1 cellular context compared by ENCODE assay signal in the genomic region with DNA sequence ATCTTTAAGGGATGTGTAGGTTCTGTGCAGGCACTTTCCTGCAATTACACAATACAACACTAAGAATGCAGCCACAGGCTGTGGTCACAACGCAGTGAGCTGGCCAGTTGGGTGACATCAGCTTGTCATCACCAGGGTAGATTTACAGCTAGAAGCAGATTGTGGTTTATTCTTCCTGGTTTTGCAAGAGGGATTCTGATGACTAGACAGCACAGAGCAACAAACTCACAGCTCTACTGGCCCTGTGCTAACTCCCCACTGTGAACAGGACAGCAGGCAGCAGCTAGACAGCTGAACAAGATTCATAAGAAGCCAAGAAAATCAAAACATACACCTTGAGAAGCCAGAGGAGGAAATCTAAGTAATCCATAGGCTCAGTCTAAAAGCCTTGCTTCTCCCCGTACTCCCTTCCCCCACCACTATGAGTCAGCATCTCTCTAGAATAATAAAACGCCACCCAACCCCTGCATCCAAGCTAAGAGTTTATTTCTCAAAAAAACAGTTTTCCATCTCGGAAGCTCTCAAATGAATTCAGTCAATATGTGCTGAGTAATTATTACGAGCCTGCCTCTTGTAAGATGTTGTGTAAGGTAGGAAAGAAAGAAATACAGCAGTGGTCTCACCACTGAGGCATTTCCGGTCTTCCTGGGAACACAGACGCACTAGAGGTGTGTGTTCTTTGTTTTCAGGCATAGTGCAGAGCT.
A peak's percentile ranks its signal among the peaks of the same experiment; 100 is the strongest.
TF ChIP-seq lines count a peak whose summit lies in the region.

No MANE protein-coding gene starts in this region.

TF ChIP-seq in K562, 482 proteins besides CTCF, POLR2A, EP300 and RAD21 (continued from another document and continues in another):
- TF ChIP-seq, protein P1, sequence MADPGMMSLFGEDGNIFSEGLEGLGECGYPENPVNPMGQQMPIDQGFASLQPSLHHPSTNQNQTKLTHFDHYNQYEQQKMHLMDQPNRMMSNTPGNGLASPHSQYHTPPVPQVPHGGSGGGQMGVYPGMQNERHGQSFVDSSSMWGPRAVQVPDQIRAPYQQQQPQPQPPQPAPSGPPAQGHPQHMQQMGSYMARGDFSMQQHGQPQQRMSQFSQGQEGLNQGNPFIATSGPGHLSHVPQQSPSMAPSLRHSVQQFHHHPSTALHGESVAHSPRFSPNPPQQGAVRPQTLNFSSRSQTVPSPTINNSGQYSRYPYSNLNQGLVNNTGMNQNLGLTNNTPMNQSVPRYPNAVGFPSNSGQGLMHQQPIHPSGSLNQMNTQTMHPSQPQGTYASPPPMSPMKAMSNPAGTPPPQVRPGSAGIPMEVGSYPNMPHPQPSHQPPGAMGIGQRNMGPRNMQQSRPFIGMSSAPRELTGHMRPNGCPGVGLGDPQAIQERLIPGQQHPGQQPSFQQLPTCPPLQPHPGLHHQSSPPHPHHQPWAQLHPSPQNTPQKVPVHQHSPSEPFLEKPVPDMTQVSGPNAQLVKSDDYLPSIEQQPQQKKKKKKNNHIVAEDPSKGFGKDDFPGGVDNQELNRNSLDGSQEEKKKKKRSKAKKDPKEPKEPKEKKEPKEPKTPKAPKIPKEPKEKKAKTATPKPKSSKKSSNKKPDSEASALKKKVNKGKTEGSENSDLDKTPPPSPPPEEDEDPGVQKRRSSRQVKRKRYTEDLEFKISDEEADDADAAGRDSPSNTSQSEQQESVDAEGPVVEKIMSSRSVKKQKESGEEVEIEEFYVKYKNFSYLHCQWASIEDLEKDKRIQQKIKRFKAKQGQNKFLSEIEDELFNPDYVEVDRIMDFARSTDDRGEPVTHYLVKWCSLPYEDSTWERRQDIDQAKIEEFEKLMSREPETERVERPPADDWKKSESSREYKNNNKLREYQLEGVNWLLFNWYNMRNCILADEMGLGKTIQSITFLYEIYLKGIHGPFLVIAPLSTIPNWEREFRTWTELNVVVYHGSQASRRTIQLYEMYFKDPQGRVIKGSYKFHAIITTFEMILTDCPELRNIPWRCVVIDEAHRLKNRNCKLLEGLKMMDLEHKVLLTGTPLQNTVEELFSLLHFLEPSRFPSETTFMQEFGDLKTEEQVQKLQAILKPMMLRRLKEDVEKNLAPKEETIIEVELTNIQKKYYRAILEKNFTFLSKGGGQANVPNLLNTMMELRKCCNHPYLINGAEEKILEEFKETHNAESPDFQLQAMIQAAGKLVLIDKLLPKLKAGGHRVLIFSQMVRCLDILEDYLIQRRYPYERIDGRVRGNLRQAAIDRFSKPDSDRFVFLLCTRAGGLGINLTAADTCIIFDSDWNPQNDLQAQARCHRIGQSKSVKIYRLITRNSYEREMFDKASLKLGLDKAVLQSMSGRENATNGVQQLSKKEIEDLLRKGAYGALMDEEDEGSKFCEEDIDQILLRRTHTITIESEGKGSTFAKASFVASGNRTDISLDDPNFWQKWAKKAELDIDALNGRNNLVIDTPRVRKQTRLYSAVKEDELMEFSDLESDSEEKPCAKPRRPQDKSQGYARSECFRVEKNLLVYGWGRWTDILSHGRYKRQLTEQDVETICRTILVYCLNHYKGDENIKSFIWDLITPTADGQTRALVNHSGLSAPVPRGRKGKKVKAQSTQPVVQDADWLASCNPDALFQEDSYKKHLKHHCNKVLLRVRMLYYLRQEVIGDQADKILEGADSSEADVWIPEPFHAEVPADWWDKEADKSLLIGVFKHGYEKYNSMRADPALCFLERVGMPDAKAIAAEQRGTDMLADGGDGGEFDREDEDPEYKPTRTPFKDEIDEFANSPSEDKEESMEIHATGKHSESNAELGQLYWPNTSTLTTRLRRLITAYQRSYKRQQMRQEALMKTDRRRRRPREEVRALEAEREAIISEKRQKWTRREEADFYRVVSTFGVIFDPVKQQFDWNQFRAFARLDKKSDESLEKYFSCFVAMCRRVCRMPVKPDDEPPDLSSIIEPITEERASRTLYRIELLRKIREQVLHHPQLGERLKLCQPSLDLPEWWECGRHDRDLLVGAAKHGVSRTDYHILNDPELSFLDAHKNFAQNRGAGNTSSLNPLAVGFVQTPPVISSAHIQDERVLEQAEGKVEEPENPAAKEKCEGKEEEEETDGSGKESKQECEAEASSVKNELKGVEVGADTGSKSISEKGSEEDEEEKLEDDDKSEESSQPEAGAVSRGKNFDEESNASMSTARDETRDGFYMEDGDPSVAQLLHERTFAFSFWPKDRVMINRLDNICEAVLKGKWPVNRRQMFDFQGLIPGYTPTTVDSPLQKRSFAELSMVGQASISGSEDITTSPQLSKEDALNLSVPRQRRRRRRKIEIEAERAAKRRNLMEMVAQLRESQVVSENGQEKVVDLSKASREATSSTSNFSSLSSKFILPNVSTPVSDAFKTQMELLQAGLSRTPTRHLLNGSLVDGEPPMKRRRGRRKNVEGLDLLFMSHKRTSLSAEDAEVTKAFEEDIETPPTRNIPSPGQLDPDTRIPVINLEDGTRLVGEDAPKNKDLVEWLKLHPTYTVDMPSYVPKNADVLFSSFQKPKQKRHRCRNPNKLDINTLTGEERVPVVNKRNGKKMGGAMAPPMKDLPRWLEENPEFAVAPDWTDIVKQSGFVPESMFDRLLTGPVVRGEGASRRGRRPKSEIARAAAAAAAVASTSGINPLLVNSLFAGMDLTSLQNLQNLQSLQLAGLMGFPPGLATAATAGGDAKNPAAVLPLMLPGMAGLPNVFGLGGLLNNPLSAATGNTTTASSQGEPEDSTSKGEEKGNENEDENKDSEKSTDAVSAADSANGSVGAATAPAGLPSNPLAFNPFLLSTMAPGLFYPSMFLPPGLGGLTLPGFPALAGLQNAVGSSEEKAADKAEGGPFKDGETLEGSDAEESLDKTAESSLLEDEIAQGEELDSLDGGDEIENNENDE (IDR thresholded peaks at IDR 0.05; ENCODE audit: low read depth, low read length), result no peak
- peak; percentile 88 for TF ChIP-seq BRD4 (IDR thresholded peaks at IDR 0.05)
- peak; percentile 95 for TF ChIP-seq SOX6 (IDR thresholded peaks at IDR 0.05)
- no peak for TF ChIP-seq ZNF717 (CRISPR knock-in tag; IDR thresholded peaks at IDR 0.05)
- TF ChIP-seq POLR2H (tag; IDR thresholded peaks at IDR 0.05; ENCODE audit: low read depth), result peak; percentile 61; the same call in 1 of the 2 replicates
- TF ChIP-seq CREB1 (IDR thresholded peaks at IDR 0.05), result peak; percentile 66; the same call in 1 of the 2 replicates
- no peak for TF ChIP-seq CREB1 (CRISPR knock-in tag; IDR thresholded peaks at IDR 0.05)
- TF ChIP-seq MTA1 (IDR thresholded peaks at IDR 0.05; ENCODE audit: borderline replicate concordance), result peak; percentile 70; the same call in 1 of the 2 replicates
- TF ChIP-seq CREM (IDR thresholded peaks at IDR 0.05; ENCODE audit: low read depth), result peak; percentile 88
- TF ChIP-seq, protein P2, sequence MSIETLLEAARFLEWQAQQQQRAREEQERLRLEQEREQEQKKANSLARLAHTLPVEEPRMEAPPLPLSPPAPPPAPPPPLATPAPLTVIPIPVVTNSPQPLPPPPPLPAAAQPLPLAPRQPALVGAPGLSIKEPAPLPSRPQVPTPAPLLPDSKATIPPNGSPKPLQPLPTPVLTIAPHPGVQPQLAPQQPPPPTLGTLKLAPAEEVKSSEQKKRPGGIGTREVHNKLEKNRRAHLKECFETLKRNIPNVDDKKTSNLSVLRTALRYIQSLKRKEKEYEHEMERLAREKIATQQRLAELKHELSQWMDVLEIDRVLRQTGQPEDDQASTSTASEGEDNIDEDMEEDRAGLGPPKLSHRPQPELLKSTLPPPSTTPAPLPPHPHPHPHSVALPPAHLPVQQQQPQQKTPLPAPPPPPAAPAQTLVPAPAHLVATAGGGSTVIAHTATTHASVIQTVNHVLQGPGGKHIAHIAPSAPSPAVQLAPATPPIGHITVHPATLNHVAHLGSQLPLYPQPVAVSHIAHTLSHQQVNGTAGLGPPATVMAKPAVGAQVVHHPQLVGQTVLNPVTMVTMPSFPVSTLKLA (conservative IDR thresholded peaks at IDR 0.05), result peak in 1 of 2 experiments; percentile 40; a peak in 2 of 4 replicates
- TF ChIP-seq JUN (IDR thresholded peaks at IDR 0.05; ENCODE audit: borderline replicate concordance, low read depth, low read length), result peak; percentile 93
- no peak for TF ChIP-seq JUN (CRISPR knock-in tag; IDR thresholded peaks at IDR 0.05; ENCODE audit: borderline replicate concordance)
- TF ChIP-seq CCNT2 (IDR thresholded peaks at IDR 0.05; ENCODE audit: borderline replicate concordance, extremely low read depth, insufficient read length, low read depth, low read length), result peak; percentile 90
- TF ChIP-seq SREBF2 (CRISPR knock-in tag; IDR thresholded peaks at IDR 0.05), result no peak
- TF ChIP-seq SIN3B (IDR thresholded peaks at IDR 0.05; ENCODE audit: low read depth), result no peak
- TF ChIP-seq, protein P3, sequence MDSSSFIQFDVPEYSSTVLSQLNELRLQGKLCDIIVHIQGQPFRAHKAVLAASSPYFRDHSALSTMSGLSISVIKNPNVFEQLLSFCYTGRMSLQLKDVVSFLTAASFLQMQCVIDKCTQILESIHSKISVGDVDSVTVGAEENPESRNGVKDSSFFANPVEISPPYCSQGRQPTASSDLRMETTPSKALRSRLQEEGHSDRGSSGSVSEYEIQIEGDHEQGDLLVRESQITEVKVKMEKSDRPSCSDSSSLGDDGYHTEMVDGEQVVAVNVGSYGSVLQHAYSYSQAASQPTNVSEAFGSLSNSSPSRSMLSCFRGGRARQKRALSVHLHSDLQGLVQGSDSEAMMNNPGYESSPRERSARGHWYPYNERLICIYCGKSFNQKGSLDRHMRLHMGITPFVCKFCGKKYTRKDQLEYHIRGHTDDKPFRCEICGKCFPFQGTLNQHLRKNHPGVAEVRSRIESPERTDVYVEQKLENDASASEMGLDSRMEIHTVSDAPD (CRISPR knock-in tag; IDR thresholded peaks at IDR 0.05), result no peak
- TF ChIP-seq, protein P4, sequence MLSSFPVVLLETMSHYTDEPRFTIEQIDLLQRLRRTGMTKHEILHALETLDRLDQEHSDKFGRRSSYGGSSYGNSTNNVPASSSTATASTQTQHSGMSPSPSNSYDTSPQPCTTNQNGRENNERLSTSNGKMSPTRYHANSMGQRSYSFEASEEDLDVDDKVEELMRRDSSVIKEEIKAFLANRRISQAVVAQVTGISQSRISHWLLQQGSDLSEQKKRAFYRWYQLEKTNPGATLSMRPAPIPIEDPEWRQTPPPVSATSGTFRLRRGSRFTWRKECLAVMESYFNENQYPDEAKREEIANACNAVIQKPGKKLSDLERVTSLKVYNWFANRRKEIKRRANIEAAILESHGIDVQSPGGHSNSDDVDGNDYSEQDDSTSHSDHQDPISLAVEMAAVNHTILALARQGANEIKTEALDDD (IDR thresholded peaks at IDR 0.05), result peak; percentile 91
- peak; percentile 87 for TF ChIP-seq ZNF175 (CRISPR knock-in tag; IDR thresholded peaks at IDR 0.05; ENCODE audit: low read depth)
- TF ChIP-seq TCFL5 (CRISPR knock-in tag; conservative IDR thresholded peaks at IDR 0.05), result no peak
- TF ChIP-seq CEBPG (CRISPR knock-in tag; IDR thresholded peaks at IDR 0.05), result peak; percentile 78
- peak; percentile 94 to 96 for TF ChIP-seq CEBPG (tag; conservative IDR thresholded peaks at IDR 0.05 in 1 of 2, IDR thresholded peaks at IDR 0.05 in 1 of 2)
- TF ChIP-seq GTF2E2 (tag; IDR thresholded peaks at IDR 0.05), result peak; percentile 83
- peak; percentile 93 for TF ChIP-seq SMARCE1 (IDR thresholded peaks at IDR 0.05)
- TF ChIP-seq TAF9B (IDR thresholded peaks at IDR 0.05; ENCODE audit: partially characterized antibody), result peak; percentile 66
- TF ChIP-seq U2AF2 (optimal IDR thresholded peaks at IDR 0.05; ENCODE audit: low read depth, low read length), result no peak
- peak; percentile 78 for TF ChIP-seq SMARCC2 (IDR thresholded peaks at IDR 0.05; ENCODE audit: low read depth)
- peak; percentile 20; the same call in 1 of the 2 replicates for TF ChIP-seq MAFK (IDR thresholded peaks at IDR 0.05; ENCODE audit: low read length)
- peak in 1 of 2 experiments; percentile 60 for TF ChIP-seq MAZ (CRISPR knock-in tag; conservative IDR thresholded peaks at IDR 0.05 in 1 of 2, IDR thresholded peaks at IDR 0.05 in 1 of 2)
- TF ChIP-seq NRF1 (conservative IDR thresholded peaks at IDR 0.05 in 1 of 2, IDR thresholded peaks at IDR 0.05 in 1 of 2), result peak; percentile 33 to 40; a peak in 1 of 4 replicates
- peak; percentile 98 for TF ChIP-seq CTBP1 (IDR thresholded peaks at IDR 0.05; ENCODE audit: borderline replicate concordance)
- TF ChIP-seq PPARD (CRISPR knock-in tag; IDR thresholded peaks at IDR 0.05), result no peak
- TF ChIP-seq TOE1 (IDR thresholded peaks at IDR 0.05; ENCODE audit: borderline replicate concordance), result peak; percentile 30; the same call in 1 of the 2 replicates
- TF ChIP-seq TOE1 (CRISPR knock-in tag; IDR thresholded peaks at IDR 0.05; ENCODE audit: borderline replicate concordance, low read depth), result no peak
- TF ChIP-seq NR2C2 (CRISPR knock-in tag; IDR thresholded peaks at IDR 0.05), result no peak
- TF ChIP-seq NR2C2 (tag; IDR thresholded peaks at IDR 0.05), result peak; percentile 73; the same call in 1 of the 2 replicates
- peak; percentile 77; the same call in 1 of the 2 replicates for TF ChIP-seq FOXJ2 (tag; IDR thresholded peaks at IDR 0.05)
- peak; percentile 49 for TF ChIP-seq RBBP5 (IDR thresholded peaks at IDR 0.05; ENCODE audit: borderline replicate concordance, insufficient read depth, low read length, poor library complexity, severe bottlenecking)
- no peak for TF ChIP-seq SRF (CRISPR knock-in tag; IDR thresholded peaks at IDR 0.05)
- peak; percentile 59 for TF ChIP-seq NFE2L1 (tag; IDR thresholded peaks at IDR 0.05; ENCODE audit: borderline replicate concordance, low read depth)
- TF ChIP-seq HDAC3 (IDR thresholded peaks at IDR 0.05; ENCODE audit: borderline replicate concordance, partially characterized antibody), result peak; percentile 80
- peak; percentile 48 to 69 for TF ChIP-seq FOXK2 (conservative IDR thresholded peaks at IDR 0.05 in 1 of 2, IDR thresholded peaks at IDR 0.05 in 1 of 2; ENCODE audit: low read depth in 2 of 2)
- peak; percentile 98 for TF ChIP-seq BACH1 (tag; IDR thresholded peaks at IDR 0.05)
- TF ChIP-seq, protein P5, sequence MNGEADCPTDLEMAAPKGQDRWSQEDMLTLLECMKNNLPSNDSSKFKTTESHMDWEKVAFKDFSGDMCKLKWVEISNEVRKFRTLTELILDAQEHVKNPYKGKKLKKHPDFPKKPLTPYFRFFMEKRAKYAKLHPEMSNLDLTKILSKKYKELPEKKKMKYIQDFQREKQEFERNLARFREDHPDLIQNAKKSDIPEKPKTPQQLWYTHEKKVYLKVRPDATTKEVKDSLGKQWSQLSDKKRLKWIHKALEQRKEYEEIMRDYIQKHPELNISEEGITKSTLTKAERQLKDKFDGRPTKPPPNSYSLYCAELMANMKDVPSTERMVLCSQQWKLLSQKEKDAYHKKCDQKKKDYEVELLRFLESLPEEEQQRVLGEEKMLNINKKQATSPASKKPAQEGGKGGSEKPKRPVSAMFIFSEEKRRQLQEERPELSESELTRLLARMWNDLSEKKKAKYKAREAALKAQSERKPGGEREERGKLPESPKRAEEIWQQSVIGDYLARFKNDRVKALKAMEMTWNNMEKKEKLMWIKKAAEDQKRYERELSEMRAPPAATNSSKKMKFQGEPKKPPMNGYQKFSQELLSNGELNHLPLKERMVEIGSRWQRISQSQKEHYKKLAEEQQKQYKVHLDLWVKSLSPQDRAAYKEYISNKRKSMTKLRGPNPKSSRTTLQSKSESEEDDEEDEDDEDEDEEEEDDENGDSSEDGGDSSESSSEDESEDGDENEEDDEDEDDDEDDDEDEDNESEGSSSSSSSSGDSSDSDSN (IDR thresholded peaks at IDR 0.05; ENCODE audit: borderline replicate concordance in 1 of 2, low read depth in 2 of 2, low read length in 2 of 2), result no peak
- TF ChIP-seq HDAC2 (IDR thresholded peaks at IDR 0.05), result peak; percentile 76; the same call in 1 of the 2 replicates
- peak; percentile 76 for TF ChIP-seq BHLHE40 (IDR thresholded peaks at IDR 0.05; ENCODE audit: low read length)
